Comparison of ENCODE assay signal across 8 cellular contexts in genomic region chr7:41881313-41882130, GRCh38.
A peak's percentile ranks its signal among the peaks of the same experiment; 100 is the strongest.
DNase-seq lines count a peak whose midpoint lies in the region; ATAC-seq, FAIRE-seq and TF ChIP-seq lines count a peak whose summit lies in the region.

No MANE protein-coding gene starts in this region.

- H3K4me3 ChIP-seq in adrenal gland, result no peak overlapping the region
- H3K4me3 ChIP-seq in small intestine (ENCODE audit: low read depth in 1 of 2, low read length in 2 of 2), result no peak overlapping the region

- WGBS in adrenal gland, 4 donors, result 57 to 71% (median 62%) methylated on average over 13 of the region's 13 CpGs
- 53 to 70% (median 58%) methylated on average over 13 of the region's 13 CpGs for WGBS in small intestine, 3 donors

- H3K27me3 Mint-ChIP-seq in T-helper 17 cell, result peaks cover 10% of the 10 kb centered on the region

- H3K27me3 ChIP-seq in adrenal gland (no peaks in the 10 kb centered on the region), small intestine (ENCODE audit: control insufficient read depth in 2 of 2, insufficient read depth in 2 of 2, low read length in 2 of 2) (no peaks in the 10 kb centered on the region)

- ATAC-seq in GM18873 (IDR thresholded peaks at IDR 0.05; ENCODE audit: low FRiP score, unreplicated experiment), result peak; percentile 96
- ATAC-seq in HG03060 (IDR thresholded peaks at IDR 0.05; ENCODE audit: low read depth, unreplicated experiment), result peak; percentile 89
- ATAC-seq in T-helper 17 cell, result peak; percentile 90

- no peak for TF ChIP-seq CTCF in adrenal gland (IDR thresholded peaks at IDR 0.05)

- peak overlapping the region in 2 of 5 donors; percentile 7 to 73 for H3K27ac ChIP-seq in adrenal gland
- H3K27ac ChIP-seq in small intestine (ENCODE audit: low read depth in 1 of 2, low read length in 1 of 2), result peak overlapping the region; percentile 9 to 63

- intact Hi-C loops in adrenal gland (cut with DNase I), result no loop called here

- DNase-seq in T-helper 17 cell, result peak in 2 of 3 donors; percentile 13 to 39
- peak; percentile 36 to 69 (median 46) for DNase-seq in adrenal gland
- DNase-seq in small intestine, result peak; percentile 19
- DNase-seq in DMS 273 treated with DMSO at 0.1 percent for 48 hours (lab: John Stamatoyannopoulos, UW), result no peak
- no peak for DNase-seq in HuH-7.5 (ENCODE audit: low spot score)
- no peak for DNase-seq in inferior parietal cortex (ENCODE audit: extremely low spot score)

- TF ChIP-seq POLR2A in adrenal gland (IDR thresholded peaks at IDR 0.05), result no peak

- H3K4me3 Mint-ChIP-seq in T-helper 17 cell, result peak overlapping the region; percentile 79

- no peaks in the 10 kb centered on the region for H3K36me3 ChIP-seq in adrenal gland (replicated peaks in 1 of 2)
- H3K36me3 ChIP-seq in small intestine (ENCODE audit: control insufficient read depth in 2 of 2, insufficient read depth in 2 of 2, low read length in 2 of 2), result no peaks in the 10 kb centered on the region

- H3K27ac Mint-ChIP-seq in T-helper 17 cell, result peak overlapping the region; percentile 89

- H3K4me1 ChIP-seq in adrenal gland (replicated peaks in 1 of 2), result peaks cover 0 to 6% of the 10 kb centered on the region in 2 donors
- no peaks in the 10 kb centered on the region for H3K4me1 ChIP-seq in small intestine (ENCODE audit: control insufficient read depth in 2 of 2, insufficient read depth in 1 of 2, low read depth in 1 of 2, low read length in 1 of 2)

- no peaks in the 10 kb centered on the region for H3K36me3 Mint-ChIP-seq in T-helper 17 cell (ENCODE audit: low read depth)

- no peaks in the 10 kb centered on the region for H3K9me3 ChIP-seq in T-helper 17 cell (ENCODE audit: control insufficient read depth, low read length, poor library complexity, severe bottlenecking)
- H3K9me3 ChIP-seq in adrenal gland (replicated peaks in 1 of 3), result no peaks in the 10 kb centered on the region
- H3K9me3 ChIP-seq in small intestine (ENCODE audit: control insufficient read depth, low read depth), result no peaks in the 10 kb centered on the region

- H3K4me1 Mint-ChIP-seq in T-helper 17 cell, result peaks cover 11% of the 10 kb centered on the region

- no peak for FAIRE-seq in small intestine (lab: Jason Lieb, UNC)

Comparison
In these comparisons a context has a peak if more than half of its experiments do, and no peak if none do; other contexts are left out.
1. DNase-seq: peak in T-helper 17 cell (2 of 3), adrenal gland (7 of 7) and small intestine (single experiment); none in DMS 273 treated with DMSO at 0.1 percent for 48 hours (single experiment), HuH-7.5 (single experiment) and inferior parietal cortex (single experiment).
2. Peak in every context shown above with its lines, with median percentiles within 50 percentile points of each other: ATAC-seq.